8 cellular contexts compared by ENCODE assay signal in the genomic region with DNA sequence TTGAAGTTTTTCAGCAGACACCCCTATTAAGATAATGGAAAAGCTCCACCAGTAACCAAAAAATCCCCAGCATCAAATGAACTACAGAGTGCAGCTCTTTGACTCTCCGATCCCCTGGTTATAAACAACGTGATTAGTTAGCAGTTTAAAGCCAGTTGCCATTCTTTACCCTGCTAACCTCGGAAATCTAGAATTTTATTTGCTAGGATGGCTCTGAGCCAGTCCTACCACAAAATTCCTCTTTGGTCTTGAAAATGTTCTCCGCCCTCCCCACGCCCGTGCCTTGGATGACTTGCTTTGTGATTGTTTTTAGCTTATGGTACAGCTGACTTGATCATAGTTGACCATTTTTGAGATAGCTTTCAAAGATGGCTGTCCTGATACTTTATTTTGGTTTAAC. TPM values are rescaled to one million over a fixed set of nuclear protein-coding genes. Genes with fewer than 3 reads are reported as not detected.
DNase-seq lines count a peak whose midpoint lies in the region; ATAC-seq and TF ChIP-seq lines count a peak whose summit lies in the region.

No MANE protein-coding gene starts in this region.

- H3K27me3 Mint-ChIP-seq in activated CD4-positive, alpha-beta T cell treated with anti-CD3 and anti-CD28 coated beads for 36 hours = no peaks in the 10 kb centered on the region
- no peaks in the 10 kb centered on the region for H3K27me3 Mint-ChIP-seq in T-helper 17 cell

- H3K36me3 ChIP-seq in prostate gland = no peaks in the 10 kb centered on the region

- H3K36me3 Mint-ChIP-seq in activated CD4-positive, alpha-beta T cell treated with anti-CD3 and anti-CD28 coated beads for 36 hours (ENCODE audit: low read depth) = peaks cover 3% of the 10 kb centered on the region
- peaks cover 2% of the 10 kb centered on the region for H3K36me3 Mint-ChIP-seq in T-helper 17 cell (ENCODE audit: low read depth)

- no peaks in the 10 kb centered on the region for H3K9me3 ChIP-seq in T-helper 17 cell (ENCODE audit: control insufficient read depth, low read length, poor library complexity, severe bottlenecking)
- H3K9me3 ChIP-seq in prostate gland = no peaks in the 10 kb centered on the region

- peak overlapping the region; percentile 91 to 97 for H3K27ac ChIP-seq in prostate gland

- DNase-seq in activated CD4-positive, alpha-beta T cell treated with anti-CD3 and anti-CD28 coated beads for 36 hours = no peak
- no peak for DNase-seq in activated CD4-positive, alpha-beta T cell treated with anti-CD3 and anti-CD28 coated beads, Interleukin-2, amount 50 U/mL, for 48 hours
- no peak for DNase-seq in T-helper 17 cell
- DNase-seq in fibroblast of peridontal ligament (ENCODE audit: extremely low read depth) = peak; percentile 79
- DNase-seq in prostate gland (ENCODE audit: low spot score) = no peak
- no peak for DNase-seq in OCI-M1 (lab: John Stamatoyannopoulos, UW)
- no peak for DNase-seq in activated CD4-positive, CD25-positive, alpha-beta regulatory T cell (lab: John Stamatoyannopoulos, UW)

- TF ChIP-seq CTCF in prostate gland (IDR thresholded peaks at IDR 0.05) = no peak

- peaks cover 30% of the 10 kb centered on the region for H3K4me1 Mint-ChIP-seq in activated CD4-positive, alpha-beta T cell treated with anti-CD3 and anti-CD28 coated beads for 36 hours
- peaks cover 24% of the 10 kb centered on the region for H3K4me1 Mint-ChIP-seq in T-helper 17 cell

- H3K4me3 ChIP-seq in prostate gland = peak overlapping the region; percentile 96 to 98

- POLR2A ChIA-PET in activated CD4-positive, alpha-beta T cell treated with anti-CD3 and anti-CD28 coated beads for 36 hours (lab: Charles Lee) = interaction anchor here (0.7 to 2.8 kb wide), 9 partner anchors 11 to 170 kb away, joined by 3 to 28 read pairs (median 4); a partner anchor contains a TSS

- TF ChIP-seq POLR2A in prostate gland (IDR thresholded peaks at IDR 0.05) (no peak), GM18505 (IDR thresholded peaks at IDR 0.05; ENCODE audit: borderline replicate concordance, extremely low read depth, insufficient read depth, insufficient read length) (no peak)

- peak overlapping the region; percentile 96 for H3K4me3 Mint-ChIP-seq in activated CD4-positive, alpha-beta T cell treated with anti-CD3 and anti-CD28 coated beads for 36 hours
- peak overlapping the region; percentile 96 for H3K4me3 Mint-ChIP-seq in T-helper 17 cell

- no peaks in the 10 kb centered on the region for H3K9me3 Mint-ChIP-seq in activated CD4-positive, alpha-beta T cell treated with anti-CD3 and anti-CD28 coated beads for 36 hours (ENCODE audit: low read depth)

- WGBS in prostate gland = 18% methylated on average over 6 of the region's 6 CpGs

- peak overlapping the region; percentile 99 for H3K27ac Mint-ChIP-seq in activated CD4-positive, alpha-beta T cell treated with anti-CD3 and anti-CD28 coated beads for 36 hours
- peak overlapping the region; percentile 96 for H3K27ac Mint-ChIP-seq in T-helper 17 cell

- H3K4me1 ChIP-seq in prostate gland (replicated peaks) = no peaks in the 10 kb centered on the region

- ATAC-seq in activated CD4-positive, alpha-beta T cell treated with anti-CD3 and anti-CD28 coated beads for 36 hours = no peak
- ATAC-seq in T-helper 17 cell (no peak), GM18505 (IDR thresholded peaks at IDR 0.05; ENCODE audit: unreplicated experiment) (no peak)

- intact Hi-C loops in activated CD4-positive, alpha-beta T cell treated with anti-CD3 and anti-CD28 coated beads for 36 hours (cut with DNase I, micrococcal nuclease) = loop anchor here (2.0 to 10.0 kb wide), 5 partner anchors 83 to 1062 kb away; a partner anchor contains a TSS
- intact Hi-C loops in prostate gland (cut with DNase I) = loop anchor here (5.0 kb wide), 1 partner anchor 77 kb away; a partner anchor contains a TSS

- H3K27me3 ChIP-seq in prostate gland (replicated peaks; ENCODE audit: insufficient read depth) = no peaks in the 10 kb centered on the region

- CTCF ChIA-PET in activated CD4-positive, alpha-beta T cell treated with anti-CD3 and anti-CD28 coated beads for 36 hours (lab: Charles Lee) = interaction anchor here (0.6 to 4.4 kb wide), 13 partner anchors 10 to 375 kb away, joined by 3 to 36 read pairs (median 3); a partner anchor contains a TSS

RNA-seq across cellular contexts. Expression of a gene that starts 1.2 kb away (rescaled TPM):
- 10 to 100 TPM; 16.0 to 22.4 TPM for total RNA-seq in activated CD4-positive, alpha-beta T cell treated with anti-CD3 and anti-CD28 coated beads for 36 hours
- total RNA-seq in T-helper 17 cell (10 to 100 TPM; 73.5 to 79.2 TPM), prostate gland (10 to 100 TPM; 78.4 to 83.2 TPM)
